ENCODE assay signal across 8 cellular contexts in the genomic region with DNA sequence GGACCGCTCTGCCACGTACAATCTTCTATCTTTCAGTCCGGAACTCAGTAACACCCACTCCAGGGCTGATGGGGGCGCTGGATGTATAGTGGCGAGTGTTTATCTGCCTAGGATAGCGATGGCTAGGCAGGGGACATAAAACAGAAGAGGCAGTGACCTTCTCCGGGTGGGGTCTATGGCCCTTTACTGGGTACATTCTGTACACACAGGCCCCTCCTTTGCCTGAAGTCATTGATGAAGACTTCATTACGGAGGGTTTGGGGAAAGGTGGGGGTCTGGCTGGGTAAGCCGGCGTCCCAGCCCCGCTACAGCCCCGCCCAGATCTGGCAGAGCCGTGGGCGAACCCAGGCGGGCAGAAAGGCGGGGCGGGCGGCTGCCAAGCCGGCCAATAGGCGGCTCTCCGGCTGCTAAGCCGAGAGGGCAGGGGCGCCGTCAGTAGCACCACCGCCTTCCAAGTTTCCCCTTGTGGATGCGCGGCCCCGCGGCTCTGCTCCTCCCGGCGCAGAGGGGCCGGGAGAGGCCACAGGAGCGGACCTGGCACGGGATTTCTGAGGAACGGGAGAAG. TPM values are rescaled to one million over a fixed set of nuclear protein-coding genes. Genes with fewer than 3 reads are reported as not detected.
DNase-seq lines count a peak whose midpoint lies in the region; ATAC-seq and TF ChIP-seq lines count a peak whose summit lies in the region.

A gene with protein sequence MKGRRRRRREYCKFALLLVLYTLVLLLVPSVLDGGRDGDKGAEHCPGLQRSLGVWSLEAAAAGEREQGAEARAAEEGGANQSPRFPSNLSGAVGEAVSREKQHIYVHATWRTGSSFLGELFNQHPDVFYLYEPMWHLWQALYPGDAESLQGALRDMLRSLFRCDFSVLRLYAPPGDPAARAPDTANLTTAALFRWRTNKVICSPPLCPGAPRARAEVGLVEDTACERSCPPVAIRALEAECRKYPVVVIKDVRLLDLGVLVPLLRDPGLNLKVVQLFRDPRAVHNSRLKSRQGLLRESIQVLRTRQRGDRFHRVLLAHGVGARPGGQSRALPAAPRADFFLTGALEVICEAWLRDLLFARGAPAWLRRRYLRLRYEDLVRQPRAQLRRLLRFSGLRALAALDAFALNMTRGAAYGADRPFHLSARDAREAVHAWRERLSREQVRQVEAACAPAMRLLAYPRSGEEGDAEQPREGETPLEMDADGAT (plus strand): TSS at position 435 of the 565 bp plus-strand sequence. CDS start 167 bp downstream, outside the sequence.

- no peak within 1 kb of the TSS for H4K8ac ChIP-seq in neuronal stem cell (ENCODE audit: low read depth, low read length)

- 24% methylated on average over 3 of the region's 35 CpGs; no CpG with 5 or more reads in 1 of the 2 donors for WGBS in gastroesophageal sphincter (ENCODE audit: low coverage in 1 of 2), 2 donors
- WGBS in neuronal stem cell (ENCODE audit: extremely low coverage in 2 of 2, insufficient read length in 2 of 2, insufficient replicate concordance in 1 of 2), 2 donors: no CpG with 5 or more reads among the region's 35 CpGs

- no peak for TF ChIP-seq EP300 in gastroesophageal sphincter (IDR thresholded peaks at IDR 0.05)

- peaks cover 4% of the 10 kb centered on the region for H3K79me1 ChIP-seq in neuronal stem cell (ENCODE audit: low read depth, low read length)

- peaks cover 25% of the 10 kb centered on the region for H3K4me1 ChIP-seq in Karpas-422 (ENCODE audit: low read length)
- H3K4me1 ChIP-seq in gastroesophageal sphincter: peaks cover 0 to 15% (median 0%) of the 10 kb centered on the region in 3 donors
- H3K4me1 ChIP-seq in neuronal stem cell (ENCODE audit: control insufficient read depth in 2 of 2, insufficient read depth in 1 of 2, low read depth in 1 of 2, low read length in 2 of 2): peaks cover 0 to 6% of the 10 kb centered on the region in 2 donors
- H3K4me1 ChIP-seq in uterus: no peaks in the 10 kb centered on the region

- H2BK5ac ChIP-seq in neuronal stem cell (ENCODE audit: low read length): no peak within 1 kb of the TSS

- DNase-seq in DMS114 treated with DMSO at 0.1 percent for 48 hours (lab: John Stamatoyannopoulos, UW; ENCODE audit: unreplicated experiment): peak; percentile 44
- peak; percentile 80 for DNase-seq in Karpas-422
- DNase-seq in SHP77 treated with DMSO at 0.1 percent for 48 hours (lab: John Stamatoyannopoulos, UW): peak; percentile 44
- peak; percentile 78 for DNase-seq in activated naive CD4-positive, alpha-beta T cell treated with anti-CD3 and anti-CD28 coated beads, Interleukin-2, amount 10 ng/mL, durations not matched to agents 7 days and 5 days
- peak; percentile 54 for DNase-seq in neuronal stem cell (ENCODE audit: low spot score)
- DNase-seq in uterus: peak; percentile 49 to 50

- H3K36me3 ChIP-seq in Karpas-422 (ENCODE audit: insufficient read depth, low read length) (no peaks in the 10 kb centered on the region), gastroesophageal sphincter (no peaks in the 10 kb centered on the region), neuronal stem cell (replicated peaks in 1 of 2; ENCODE audit: control insufficient read depth in 2 of 2, insufficient read depth in 2 of 2, low read length in 2 of 2) (no peaks in the 10 kb centered on the region), uterus (no peaks in the 10 kb centered on the region)

- peak within 1 kb of the TSS; percentile 82 for H3K4me3 Mint-ChIP-seq in activated naive CD4-positive, alpha-beta T cell treated with anti-CD3 and anti-CD28 coated beads, Interleukin-2, amount 10 ng/mL, durations not matched to agents 7 days and 5 days

- peak within 1 kb of the TSS; percentile 71 for H3K4me2 ChIP-seq in Karpas-422 (ENCODE audit: low read depth, low read length, poor library complexity, severe bottlenecking)
- peak within 1 kb of the TSS; percentile 66 for H3K4me2 ChIP-seq in neuronal stem cell (ENCODE audit: insufficient read depth, low read length, poor library complexity, severe bottlenecking)

- H3K4ac ChIP-seq in neuronal stem cell (ENCODE audit: low read length): no peak within 1 kb of the TSS

- no peak within 1 kb of the TSS for H2BK15ac ChIP-seq in neuronal stem cell (ENCODE audit: low read length)

- H3K27ac ChIP-seq in Karpas-422 (ENCODE audit: low read length) (peak within 1 kb of the TSS; percentile 72), gastroesophageal sphincter (peak within 1 kb of the TSS in 3 of 4 donors; percentile 72 to 76 (median 72)), neuronal stem cell (replicated peaks; ENCODE audit: low read length) (no peak within 1 kb of the TSS), uterus (peak within 1 kb of the TSS; percentile 18 to 57)

- H3K27me3 ChIP-seq in Karpas-422 (ENCODE audit: low read length): no peaks in the 10 kb centered on the region
- peaks cover 9% of the 10 kb centered on the region for H3K27me3 ChIP-seq in gastroesophageal sphincter
- peaks cover 0 to 10% (median 3%) of the 10 kb centered on the region in 3 experiments for H3K27me3 ChIP-seq in neuronal stem cell (ENCODE audit: control insufficient read depth in 3 of 3, insufficient read depth in 3 of 3, low read depth in 1 of 3, low read length in 3 of 3)
- no peaks in the 10 kb centered on the region for H3K27me3 ChIP-seq in uterus

- H3K9me3 Mint-ChIP-seq in activated naive CD4-positive, alpha-beta T cell treated with anti-CD3 and anti-CD28 coated beads, Interleukin-2, amount 10 ng/mL, durations not matched to agents 7 days and 5 days: no peaks in the 10 kb centered on the region

- H2AFZ ChIP-seq in Karpas-422 (ENCODE audit: low read length) (peak within 1 kb of the TSS; percentile 67; the same call in 1 of the 2 replicates), neuronal stem cell (ENCODE audit: low read length) (peak within 1 kb of the TSS; percentile 96)

- no peak within 1 kb of the TSS for H2BK120ac ChIP-seq in neuronal stem cell (ENCODE audit: low read depth, low read length)

- CTCF ChIA-PET in activated naive CD4-positive, alpha-beta T cell treated with anti-CD3 and anti-CD28 coated beads, Interleukin-2, amount 10 ng/mL, durations not matched to agents 7 days and 5 days (lab: Charles Lee): interaction anchor here (1.0 to 1.1 kb wide), 3 partner anchors 13 to 112 kb away, joined by 3 to 4 read pairs (median 4); no protein-coding TSS in a partner anchor

- peak; percentile 34 for ATAC-seq in GM21717 (IDR thresholded peaks at IDR 0.05; ENCODE audit: unreplicated experiment)
- peak; percentile 76 for ATAC-seq in gastroesophageal sphincter

- H3K9me2 ChIP-seq in Karpas-422 (replicated peaks; ENCODE audit: insufficient read depth, low read length): no peaks in the 10 kb centered on the region

- H3K9ac ChIP-seq in Karpas-422 (ENCODE audit: low read length) (peak within 1 kb of the TSS; percentile 61), neuronal stem cell (ENCODE audit: low read depth, low read length, poor library complexity) (peak within 1 kb of the TSS; percentile 81)

- TF ChIP-seq POLR2A in gastroesophageal sphincter (IDR thresholded peaks at IDR 0.05) (peak; percentile 33 to 42), uterus (IDR thresholded peaks at IDR 0.05) (peak; percentile 38 to 39)

- peak within 1 kb of the TSS; percentile 87 for H3K27ac Mint-ChIP-seq in activated naive CD4-positive, alpha-beta T cell treated with anti-CD3 and anti-CD28 coated beads, Interleukin-2, amount 10 ng/mL, durations not matched to agents 7 days and 5 days

- H3K36me3 Mint-ChIP-seq in activated naive CD4-positive, alpha-beta T cell treated with anti-CD3 and anti-CD28 coated beads, Interleukin-2, amount 10 ng/mL, durations not matched to agents 7 days and 5 days: peaks cover 21% of the 10 kb centered on the region

- H3K23ac ChIP-seq in neuronal stem cell (ENCODE audit: low read depth, low read length, poor library complexity): peak within 1 kb of the TSS; percentile 31

- peak within 1 kb of the TSS; percentile 38 for H3K14ac ChIP-seq in neuronal stem cell (ENCODE audit: low read length)

- H3K4me3 ChIP-seq in Karpas-422 (ENCODE audit: low read length) (peak within 1 kb of the TSS; percentile 68), gastroesophageal sphincter (peak within 1 kb of the TSS; percentile 56 to 59), neuronal stem cell (ENCODE audit: low read length in 2 of 2) (peak within 1 kb of the TSS; percentile 52 to 90), uterus (peak within 1 kb of the TSS; percentile 34 to 53)

- H2BK12ac ChIP-seq in neuronal stem cell (ENCODE audit: low read length): no peak within 1 kb of the TSS

- no peaks in the 10 kb centered on the region for H3K79me2 ChIP-seq in Karpas-422 (ENCODE audit: low read length)

- intact Hi-C loops in uterus (cut with DNase I; ENCODE audit: low total_unique reads): no loop called here

- TF ChIP-seq CTCF in gastroesophageal sphincter (IDR thresholded peaks at IDR 0.05): peak in 1 of 4 experiments; percentile 35
- TF ChIP-seq CTCF in uterus (IDR thresholded peaks at IDR 0.05): peak in 3 of 4 experiments; percentile 9 to 26 (median 15)

- H3K9me3 ChIP-seq in Karpas-422 (ENCODE audit: low read length): no peaks in the 10 kb centered on the region
- H3K9me3 ChIP-seq in gastroesophageal sphincter: no peaks in the 10 kb centered on the region
- H3K9me3 ChIP-seq in neuronal stem cell (replicated peaks in 1 of 2; ENCODE audit: control insufficient read depth in 2 of 2, insufficient read depth in 1 of 2, low read depth in 1 of 2, low read length in 2 of 2): no peaks in the 10 kb centered on the region
- H3K9me3 ChIP-seq in uterus: no peaks in the 10 kb centered on the region

- H2AK5ac ChIP-seq in neuronal stem cell (ENCODE audit: low read depth, low read length): no peak within 1 kb of the TSS

- H3K27me3 Mint-ChIP-seq in activated naive CD4-positive, alpha-beta T cell treated with anti-CD3 and anti-CD28 coated beads, Interleukin-2, amount 10 ng/mL, durations not matched to agents 7 days and 5 days: no peaks in the 10 kb centered on the region

- no peaks in the 10 kb centered on the region for H4K20me1 ChIP-seq in Karpas-422 (ENCODE audit: insufficient read depth, low read depth, low read length)

- H3K18ac ChIP-seq in neuronal stem cell (ENCODE audit: low read length): peak within 1 kb of the TSS; percentile 83

- H3K4me1 Mint-ChIP-seq in activated naive CD4-positive, alpha-beta T cell treated with anti-CD3 and anti-CD28 coated beads, Interleukin-2, amount 10 ng/mL, durations not matched to agents 7 days and 5 days: peaks cover 35% of the 10 kb centered on the region

- H4K91ac ChIP-seq in neuronal stem cell (ENCODE audit: low read depth, low read length, poor library complexity): no peak within 1 kb of the TSS

RNA-seq across cellular contexts. Expression of the gene that starts here (rescaled TPM):
- total RNA-seq in Karpas-422 (2014; rRNA removed; shearing (Covaris generic); ENCODE audit: low replicate concordance): 1.6 and 2.5 TPM in 2 replicates
- total RNA-seq in gastroesophageal sphincter: 10 to 100 TPM; 12.1 to 22.3 (median 18.3) TPM
- polyA plus RNA-seq in neuronal stem cell (2013, experiment 1 of 2): 2.4 TPM
- 2.5 TPM for polyA plus RNA-seq in neuronal stem cell (2013, experiment 2 of 2)
- total RNA-seq in uterus: 10 to 100 TPM in 2 of 4 donors, 1 to 10 TPM in 2; 7.2 to 32.0 (median 9.1) TPM
